In genomic region chr9:16787724-16788123, GRCh38 we compare ENCODE assay signal across 27 cellular contexts.
DNase-seq lines count a peak whose midpoint lies in the region.
"Had no signal": no experiment of that assay in that cellular context is flagged by ENCODE, and none has a peak within 500 bp of the region (broad histone marks: within the 10 kb centered on the region; RNA-seq: fewer than 3 reads in every experiment).

No MANE protein-coding gene starts in this region.

- no peaks in the 10 kb centered on the region for H3K27me3 ChIP-seq in BLaER1 treated with 17β-estradiol and CSF1 and Interleukin-3, amounts not matched to agents 10 nM and 100 nM
- H3K27me3 ChIP-seq: body of pancreas, gastroesophageal sphincter, pancreas, right atrium auricular region, spleen, thyroid gland had no signal

- H3K9ac ChIP-seq in BLaER1 treated with 17β-estradiol and CSF1 and Interleukin-3, amounts not matched to agents 10 nM and 100 nM, result no peak overlapping the region

- no peak overlapping the region for H3K27ac ChIP-seq in BLaER1 treated with 17β-estradiol and CSF1 and Interleukin-3, amounts not matched to agents 10 nM and 100 nM
- H3K27ac ChIP-seq: body of pancreas, pancreas, right atrium auricular region, spleen, thyroid gland, WERI-Rb-1 had no signal

- H3K9me3 ChIP-seq in BLaER1 treated with 17β-estradiol and CSF1 and Interleukin-3, amounts not matched to agents 10 nM and 100 nM (replicated peaks in 1 of 11), result peaks cover 0 to 10% (median 0%) of the 10 kb centered on the region in 11 experiments; a peak in 5 of 22 replicates
- H3K9me3 ChIP-seq: body of pancreas, gastroesophageal sphincter, pancreas, right atrium auricular region, spleen, thyroid gland had no signal

- peaks cover 0 to 6% (median 0%) of the 10 kb centered on the region in 11 experiments; a peak in 4 of 22 replicates for H4K20me1 ChIP-seq in BLaER1 treated with 17β-estradiol and CSF1 and Interleukin-3, amounts not matched to agents 10 nM and 100 nM

- H3K4me2 ChIP-seq in BLaER1 treated with 17β-estradiol and CSF1 and Interleukin-3, amounts not matched to agents 10 nM and 100 nM, result peak overlapping the region in 6 of 11 experiments; percentile 0 to 31 (median 11); a peak in 6 of 22 replicates

- H3K4me3 ChIP-seq in BLaER1 treated with 17β-estradiol and CSF1 and Interleukin-3, amounts not matched to agents 10 nM and 100 nM, result no peak overlapping the region
- H3K4me3 ChIP-seq: body of pancreas, gastroesophageal sphincter, pancreas, right atrium auricular region, spleen, thyroid gland had no signal

- peak; percentile 13 for DNase-seq in M059J (ENCODE audit: low read depth)
- peak; percentile 60 for DNase-seq in dermis blood vessel endothelial cell
- DNase-seq in myocyte (ENCODE audit: low read depth), result peak; percentile 14
- no peak for DNase-seq in HT-29 (ENCODE audit: low spot score)
- no peak for DNase-seq in stimulated activated CD4-positive, alpha-beta T cell treated with anti-CD3 and anti-CD28 coated beads, Interleukin-2, amount 100 ng/mL, for 48 hours
- DNase-seq in NCI-H526 (lab: John Stamatoyannopoulos, UW), result no peak
- no peak for DNase-seq in activated T-cell treated with anti-CD3 and anti-CD28 coated beads, Interleukin-2, amount 50 U/mL, for 1 hour
- DNase-seq: activated CD4-positive, alpha-beta T cell treated with anti-CD3 and anti-CD28 coated beads, Interleukin-2, amount 10 ng/mL, durations not matched to agents 7 days and 5 days; activated naive CD8-positive, alpha-beta T cell treated with anti-CD3 and anti-CD28 coated beads, Interleukin-2, amount 10 ng/mL, durations not matched to agents 7 days and 5 days; body of pancreas; CD4-positive, alpha-beta memory T cell; DMS153; effector CD4-positive, alpha-beta T cell; GF-D8; Karpas-422; midbrain; NCI-H1694 treated with DMSO at 0.1 percent for 48 hours; NCI-H524 treated with DMSO at 0.1 percent for 48 hours; pancreas; spleen; stimulated activated CD4-positive, alpha-beta T cell treated with anti-CD3 and anti-CD28 coated beads, Interleukin-4, amount 100 ng/mL, for 4 hours; stimulated activated naive CD4-positive, alpha-beta T cell treated with Interleukin-2 at 50 U/mL for 16 hours; thyroid gland; WERI-Rb-1 had no signal

- peaks cover 0 to 17% (median 12%) of the 10 kb centered on the region in 10 experiments; a peak in 13 of 20 replicates for H3K4me1 ChIP-seq in BLaER1 treated with 17β-estradiol and CSF1 and Interleukin-3, amounts not matched to agents 10 nM and 100 nM
- H3K4me1 ChIP-seq: body of pancreas, pancreas, right atrium auricular region, spleen, thyroid gland had no signal

- H3K36me3 ChIP-seq in BLaER1 treated with 17β-estradiol and CSF1 and Interleukin-3, amounts not matched to agents 10 nM and 100 nM, result no peaks in the 10 kb centered on the region
- H3K36me3 ChIP-seq: gastroesophageal sphincter, pancreas, right atrium auricular region, spleen, thyroid gland, WERI-Rb-1 had no signal

Comparison
In these comparisons a context has a peak if more than half of its experiments do, and no peak if none do; other contexts are left out.
1. DNase-seq: peak in M059J (single experiment), dermis blood vessel endothelial cell (single experiment) and myocyte (single experiment); none in HT-29 (single experiment), stimulated activated CD4-positive, alpha-beta T cell treated with anti-CD3 and anti-CD28 coated beads, Interleukin-2, amount 100 ng/mL, for 48 hours (0 of 2), NCI-H526 (0 of 2) and activated T-cell treated with anti-CD3 and anti-CD28 coated beads, Interleukin-2, amount 50 U/mL, for 1 hour (single experiment).